23 cellular contexts compared by ENCODE assay signal in genomic region chr5:159426694-159427093, GRCh38.
DNase-seq lines count a peak whose midpoint lies in the region; ATAC-seq, FAIRE-seq and TF ChIP-seq lines count a peak whose summit lies in the region.
"Had no signal": no experiment of that assay in that cellular context is flagged by ENCODE, and none has a peak within 500 bp of the region (broad histone marks: within the 10 kb centered on the region; RNA-seq: fewer than 3 reads in every experiment).

No MANE protein-coding gene starts in this region.

- TF ChIP-seq CTCF in endothelial cell (IDR thresholded peaks at IDR 0.05; ENCODE audit: unreplicated experiment), result no peak

- POLR2A ChIA-PET in activated CD4-positive, alpha-beta memory T cell treated with anti-CD3 and anti-CD28 coated beads, Interleukin-2, amount 10 ng/mL, durations not matched to agents 7 days and 5 days (lab: Charles Lee), result interaction anchor here (0.6 to 3.7 kb wide), 5 partner anchors 15 to 218 kb away, joined by 3 to 27 read pairs (median 4); no protein-coding TSS in a partner anchor
- POLR2A ChIA-PET in activated CD4-positive, alpha-beta memory T cell treated with anti-CD3 and anti-CD28 coated beads for 36 hours (lab: Charles Lee), result interaction anchor here (1.8 kb wide), 1 partner anchor 30 kb away, joined by 6 read pairs; no protein-coding TSS in a partner anchor
- POLR2A ChIA-PET in T-cell (lab: Charles Lee), result no interaction called here

- intact Hi-C loops in activated CD4-positive, alpha-beta memory T cell treated with anti-CD3 and anti-CD28 coated beads for 36 hours (cut with micrococcal nuclease), result loop anchor here (1.0 kb wide), 2 partner anchors 16 to 32 kb away; no protein-coding TSS in a partner anchor

- peaks cover 3% of the 10 kb centered on the region for H3K9me3 Mint-ChIP-seq in activated CD4-positive, alpha-beta memory T cell treated with anti-CD3 and anti-CD28 coated beads, Interleukin-2, amount 10 ng/mL, durations not matched to agents 7 days and 5 days
- no peaks in the 10 kb centered on the region for H3K9me3 Mint-ChIP-seq in activated CD4-positive, alpha-beta memory T cell treated with anti-CD3 and anti-CD28 coated beads for 36 hours
- no peaks in the 10 kb centered on the region for H3K9me3 Mint-ChIP-seq in T-cell
- no peaks in the 10 kb centered on the region for H3K9me3 Mint-ChIP-seq in memory B cell
- H3K9me3 Mint-ChIP-seq in endothelial cell (ENCODE audit: unreplicated experiment), result no peaks in the 10 kb centered on the region
- H3K9me3 Mint-ChIP-seq: neural crest cell had no signal

- CTCF ChIA-PET in activated CD4-positive, alpha-beta memory T cell treated with anti-CD3 and anti-CD28 coated beads, Interleukin-2, amount 10 ng/mL, durations not matched to agents 7 days and 5 days (lab: Charles Lee), result interaction anchor here (1.0 to 1.3 kb wide), 4 partner anchors 8 to 94 kb away, joined by 3 to 7 read pairs (median 4); no protein-coding TSS in a partner anchor
- CTCF ChIA-PET in activated CD4-positive, alpha-beta memory T cell treated with anti-CD3 and anti-CD28 coated beads for 36 hours (lab: Charles Lee), result interaction anchor here (1.1 to 1.9 kb wide), 2 partner anchors 14 to 29 kb away, joined by 3 to 9 read pairs; no protein-coding TSS in a partner anchor
- CTCF ChIA-PET in T-cell (lab: Charles Lee), result interaction anchor here in 1 of 2 donors (1.3 kb wide), 1 partner anchor 15 kb away, joined by 3 read pairs; no protein-coding TSS in a partner anchor

- peaks cover 51% of the 10 kb centered on the region for H3K4me1 Mint-ChIP-seq in activated CD4-positive, alpha-beta memory T cell treated with anti-CD3 and anti-CD28 coated beads, Interleukin-2, amount 10 ng/mL, durations not matched to agents 7 days and 5 days
- H3K4me1 Mint-ChIP-seq in activated CD4-positive, alpha-beta memory T cell treated with anti-CD3 and anti-CD28 coated beads for 36 hours (ENCODE audit: low read depth), result peaks cover 26% of the 10 kb centered on the region
- H3K4me1 Mint-ChIP-seq in T-cell (peaks cover 23 to 30% (median 23%) of the 10 kb centered on the region in 3 donors), memory B cell (peaks cover 29% of the 10 kb centered on the region), endothelial cell (ENCODE audit: unreplicated experiment) (no peaks in the 10 kb centered on the region)
- H3K4me1 Mint-ChIP-seq: neural crest cell, WTC11 had no signal

- ATAC-seq in T-cell (replicated peaks in 1 of 4) (no peak), memory B cell (ENCODE audit: low read depth) (no peak)
- ATAC-seq: left colon, WTC11 had no signal

- DNase-seq in activated CD4-positive, alpha-beta memory T cell treated with anti-CD3 and anti-CD28 coated beads, Interleukin-2, amount 10 ng/mL, durations not matched to agents 7 days and 5 days, result no peak
- DNase-seq in activated CD4-positive, alpha-beta memory T cell treated with anti-CD3 and anti-CD28 coated beads for 36 hours, result no peak
- DNase-seq in GM19239 (ENCODE audit: insufficient read length, low spot score) (no peak), T-cell (no peak), memory B cell (ENCODE audit: low spot score in 2 of 2) (no peak), frontal cortex (ENCODE audit: low spot score in 2 of 2) (no peak), endothelial cell (ENCODE audit: low spot score) (no peak), AG20443 (ENCODE audit: low spot score) (no peak)
- DNase-seq: activated CD4-positive, alpha-beta T cell treated with anti-CD3 and anti-CD28 coated beads, Interleukin-2, amount 10 ng/mL, durations not matched to agents 7 days and 5 days; activated CD8-positive, alpha-beta memory T cell treated with anti-CD3 and anti-CD28 coated beads, Interleukin-2, amount 50 U/mL, for 48 hours; cortex of kidney; effector memory CD4-positive, alpha-beta T cell; erythroblast; IMR-90; left colon; ovary; RPMI8226; stimulated activated CD4-positive, alpha-beta T cell treated with anti-CD3 and anti-CD28 coated beads, Interleukin-15, amount 100 ng/mL, for 24 hours; stimulated activated naive CD4-positive, alpha-beta T cell had no signal

- peak; percentile 67 for FAIRE-seq in GM19239 (lab: Jason Lieb, UNC)
- no peak for FAIRE-seq in frontal cortex (lab: Jason Lieb, UNC)
- FAIRE-seq: astrocyte, urothelium cell line had no signal

- H3K36me3 Mint-ChIP-seq in activated CD4-positive, alpha-beta memory T cell treated with anti-CD3 and anti-CD28 coated beads, Interleukin-2, amount 10 ng/mL, durations not matched to agents 7 days and 5 days (ENCODE audit: low read depth), result peaks cover 26% of the 10 kb centered on the region
- no peaks in the 10 kb centered on the region for H3K36me3 Mint-ChIP-seq in activated CD4-positive, alpha-beta memory T cell treated with anti-CD3 and anti-CD28 coated beads for 36 hours
- H3K36me3 Mint-ChIP-seq in T-cell, result no peaks in the 10 kb centered on the region
- H3K36me3 Mint-ChIP-seq in memory B cell, result peaks cover 2% of the 10 kb centered on the region
- H3K36me3 Mint-ChIP-seq in endothelial cell (ENCODE audit: low read depth, unreplicated experiment), result no peaks in the 10 kb centered on the region
- H3K36me3 Mint-ChIP-seq: WTC11 had no signal

- H3K27me3 Mint-ChIP-seq in activated CD4-positive, alpha-beta memory T cell treated with anti-CD3 and anti-CD28 coated beads, Interleukin-2, amount 10 ng/mL, durations not matched to agents 7 days and 5 days, result peaks cover 28% of the 10 kb centered on the region
- peaks cover 1% of the 10 kb centered on the region for H3K27me3 Mint-ChIP-seq in activated CD4-positive, alpha-beta memory T cell treated with anti-CD3 and anti-CD28 coated beads for 36 hours
- H3K27me3 Mint-ChIP-seq in T-cell (no peaks in the 10 kb centered on the region), memory B cell (no peaks in the 10 kb centered on the region), endothelial cell (ENCODE audit: unreplicated experiment) (peaks cover 7% of the 10 kb centered on the region)

- H3K4me3 Mint-ChIP-seq in activated CD4-positive, alpha-beta memory T cell treated with anti-CD3 and anti-CD28 coated beads, Interleukin-2, amount 10 ng/mL, durations not matched to agents 7 days and 5 days, result no peak overlapping the region
- no peak overlapping the region for H3K4me3 Mint-ChIP-seq in activated CD4-positive, alpha-beta memory T cell treated with anti-CD3 and anti-CD28 coated beads for 36 hours
- H3K4me3 Mint-ChIP-seq in T-cell (no peak overlapping the region), memory B cell (peak overlapping the region; percentile 64), endothelial cell (ENCODE audit: unreplicated experiment) (no peak overlapping the region)
- H3K4me3 Mint-ChIP-seq: activated CD4-positive, alpha-beta T cell treated with anti-CD3 and anti-CD28 coated beads, Interleukin-2, amount 10 ng/mL, durations not matched to agents 7 days and 5 days; neural crest cell; WTC11 had no signal

- H3K27ac Mint-ChIP-seq in activated CD4-positive, alpha-beta memory T cell treated with anti-CD3 and anti-CD28 coated beads, Interleukin-2, amount 10 ng/mL, durations not matched to agents 7 days and 5 days, result peak overlapping the region; percentile 66
- no peak overlapping the region for H3K27ac Mint-ChIP-seq in activated CD4-positive, alpha-beta memory T cell treated with anti-CD3 and anti-CD28 coated beads for 36 hours
- H3K27ac Mint-ChIP-seq in T-cell, result peak overlapping the region; percentile 73 to 81
- peak overlapping the region; percentile 92 for H3K27ac Mint-ChIP-seq in memory B cell
- no peak overlapping the region for H3K27ac Mint-ChIP-seq in endothelial cell (ENCODE audit: unreplicated experiment)
- H3K27ac Mint-ChIP-seq: WTC11 had no signal

Comparison
In these comparisons a context has a peak if more than half of its experiments do, and no peak if none do; other contexts are left out.
1. H3K27ac Mint-ChIP-seq: peak in activated CD4-positive, alpha-beta memory T cell treated with anti-CD3 and anti-CD28 coated beads, Interleukin-2, amount 10 ng/mL, durations not matched to agents 7 days and 5 days (single experiment), T-cell (2 of 2) and memory B cell (single experiment); none in activated CD4-positive, alpha-beta memory T cell treated with anti-CD3 and anti-CD28 coated beads for 36 hours (single experiment) and endothelial cell (single experiment).
2. POLR2A ChIA-PET loops: an anchor here in activated CD4-positive, alpha-beta memory T cell treated with anti-CD3 and anti-CD28 coated beads, Interleukin-2, amount 10 ng/mL, durations not matched to agents 7 days and 5 days (0.6 to 3.7 kb wide) and activated CD4-positive, alpha-beta memory T cell treated with anti-CD3 and anti-CD28 coated beads for 36 hours (1.8 kb wide); none called in T-cell.